1 cellular context compared by ENCODE assay signal in genomic region chr1:166875734-166876539, GRCh38.
A peak's percentile ranks its signal among the peaks of the same experiment; 100 is the strongest.
TF ChIP-seq lines count a peak whose summit lies in the region.

A gene with protein sequence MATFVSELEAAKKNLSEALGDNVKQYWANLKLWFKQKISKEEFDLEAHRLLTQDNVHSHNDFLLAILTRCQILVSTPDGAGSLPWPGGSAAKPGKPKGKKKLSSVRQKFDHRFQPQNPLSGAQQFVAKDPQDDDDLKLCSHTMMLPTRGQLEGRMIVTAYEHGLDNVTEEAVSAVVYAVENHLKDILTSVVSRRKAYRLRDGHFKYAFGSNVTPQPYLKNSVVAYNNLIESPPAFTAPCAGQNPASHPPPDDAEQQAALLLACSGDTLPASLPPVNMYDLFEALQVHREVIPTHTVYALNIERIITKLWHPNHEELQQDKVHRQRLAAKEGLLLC (minus strand): TSS chr1:166876264. CDS start chr1:166876233, 31 bp downstream.

TF ChIP-seq in K562, 482 proteins besides CTCF, POLR2A, EP300 and RAD21 (continued from another document and continues in another):
- TF ChIP-seq ZSCAN29 (IDR thresholded peaks at IDR 0.05) (no peak), STAT6 (CRISPR knock-in tag; IDR thresholded peaks at IDR 0.05) (no peak), SNAPC5 (CRISPR knock-in tag; IDR thresholded peaks at IDR 0.05) (no peak), FUS (optimal IDR thresholded peaks at IDR 0.05; ENCODE audit: low read depth, low read length) (peak; percentile 70), TEAD2 (tag; IDR thresholded peaks at IDR 0.05) (no peak), ZNF583 (CRISPR knock-in tag; IDR thresholded peaks at IDR 0.05) (peak; percentile 11; the same call in 1 of the 2 replicates), RBBP5 (IDR thresholded peaks at IDR 0.05; ENCODE audit: borderline replicate concordance, insufficient read depth, low read length, poor library complexity, severe bottlenecking) (peak; percentile 95), PHF20 (IDR thresholded peaks at IDR 0.05; ENCODE audit: partially characterized antibody) (peak; percentile 60), CREM (IDR thresholded peaks at IDR 0.05; ENCODE audit: low read depth) (peak; percentile 88), POU5F1 (IDR thresholded peaks at IDR 0.05; ENCODE audit: borderline replicate concordance, low read depth, low read length, partially characterized antibody) (no peak), FOXP1 (CRISPR knock-in tag; IDR thresholded peaks at IDR 0.05) (peak; percentile 94), NFATC3 (IDR thresholded peaks at IDR 0.05) (no peak), RBM17 (IDR thresholded peaks at IDR 0.05; ENCODE audit: borderline replicate concordance, low read depth, low read length) (no peak), HCFC1 (IDR thresholded peaks at IDR 0.05; ENCODE audit: low read depth, low read length) (peak; percentile 65), TGIF2 (CRISPR knock-in tag; IDR thresholded peaks at IDR 0.05) (peak; percentile 67; the same call in 1 of the 2 replicates), LEF1 (IDR thresholded peaks at IDR 0.05) (peak; percentile 78; the same call in 1 of the 2 replicates), ZNF717 (CRISPR knock-in tag; IDR thresholded peaks at IDR 0.05) (no peak), CBX5 (IDR thresholded peaks at IDR 0.05; ENCODE audit: borderline replicate concordance, low read depth) (peak; percentile 58; the same call in 1 of the 2 replicates), IFI16 (CRISPR knock-in tag; IDR thresholded peaks at IDR 0.05) (no peak), ZBTB11 (CRISPR knock-in tag; IDR thresholded peaks at IDR 0.05) (peak in 1 of 3 experiments; percentile 52; a peak in 1 of 6 replicates), ZNF12 (CRISPR knock-in tag; IDR thresholded peaks at IDR 0.05) (no peak), STAG1 (CRISPR knock-in tag; IDR thresholded peaks at IDR 0.05; ENCODE audit: borderline replicate concordance) (0 out of 2 replicates have a peak, but pooled peaks have one; percentile 10), ZNF584 (CRISPR knock-in tag; IDR thresholded peaks at IDR 0.05; ENCODE audit: low read depth) (no peak), MEF2A (IDR thresholded peaks at IDR 0.05; ENCODE audit: control insufficient read depth, low read depth, low read length) (0 out of 2 replicates have a peak, but pooled peaks have one; percentile 3), NFE2L1 (tag; IDR thresholded peaks at IDR 0.05; ENCODE audit: borderline replicate concordance, low read depth) (no peak), PKNOX1 (IDR thresholded peaks at IDR 0.05) (peak; percentile 93), ZBED1 (IDR thresholded peaks at IDR 0.05) (no peak), TOE1 (IDR thresholded peaks at IDR 0.05; ENCODE audit: borderline replicate concordance) (peak; percentile 100), TOE1 (CRISPR knock-in tag; IDR thresholded peaks at IDR 0.05; ENCODE audit: borderline replicate concordance, low read depth) (peak; percentile 80; the same call in 1 of the 2 replicates)
- TF ChIP-seq, protein P1, sequence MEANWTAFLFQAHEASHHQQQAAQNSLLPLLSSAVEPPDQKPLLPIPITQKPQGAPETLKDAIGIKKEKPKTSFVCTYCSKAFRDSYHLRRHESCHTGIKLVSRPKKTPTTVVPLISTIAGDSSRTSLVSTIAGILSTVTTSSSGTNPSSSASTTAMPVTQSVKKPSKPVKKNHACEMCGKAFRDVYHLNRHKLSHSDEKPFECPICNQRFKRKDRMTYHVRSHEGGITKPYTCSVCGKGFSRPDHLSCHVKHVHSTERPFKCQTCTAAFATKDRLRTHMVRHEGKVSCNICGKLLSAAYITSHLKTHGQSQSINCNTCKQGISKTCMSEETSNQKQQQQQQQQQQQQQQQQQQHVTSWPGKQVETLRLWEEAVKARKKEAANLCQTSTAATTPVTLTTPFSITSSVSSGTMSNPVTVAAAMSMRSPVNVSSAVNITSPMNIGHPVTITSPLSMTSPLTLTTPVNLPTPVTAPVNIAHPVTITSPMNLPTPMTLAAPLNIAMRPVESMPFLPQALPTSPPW (CRISPR knock-in tag; IDR thresholded peaks at IDR 0.05), result peak; percentile 88
- TF ChIP-seq, protein P2, sequence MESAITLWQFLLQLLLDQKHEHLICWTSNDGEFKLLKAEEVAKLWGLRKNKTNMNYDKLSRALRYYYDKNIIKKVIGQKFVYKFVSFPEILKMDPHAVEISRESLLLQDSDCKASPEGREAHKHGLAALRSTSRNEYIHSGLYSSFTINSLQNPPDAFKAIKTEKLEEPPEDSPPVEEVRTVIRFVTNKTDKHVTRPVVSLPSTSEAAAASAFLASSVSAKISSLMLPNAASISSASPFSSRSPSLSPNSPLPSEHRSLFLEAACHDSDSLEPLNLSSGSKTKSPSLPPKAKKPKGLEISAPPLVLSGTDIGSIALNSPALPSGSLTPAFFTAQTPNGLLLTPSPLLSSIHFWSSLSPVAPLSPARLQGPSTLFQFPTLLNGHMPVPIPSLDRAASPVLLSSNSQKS (CRISPR knock-in tag; IDR thresholded peaks at IDR 0.05), result no peak
- TF ChIP-seq, protein P3, sequence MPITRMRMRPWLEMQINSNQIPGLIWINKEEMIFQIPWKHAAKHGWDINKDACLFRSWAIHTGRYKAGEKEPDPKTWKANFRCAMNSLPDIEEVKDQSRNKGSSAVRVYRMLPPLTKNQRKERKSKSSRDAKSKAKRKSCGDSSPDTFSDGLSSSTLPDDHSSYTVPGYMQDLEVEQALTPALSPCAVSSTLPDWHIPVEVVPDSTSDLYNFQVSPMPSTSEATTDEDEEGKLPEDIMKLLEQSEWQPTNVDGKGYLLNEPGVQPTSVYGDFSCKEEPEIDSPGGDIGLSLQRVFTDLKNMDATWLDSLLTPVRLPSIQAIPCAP (CRISPR knock-in tag; IDR thresholded peaks at IDR 0.05; ENCODE audit: borderline replicate concordance), result 0 out of 2 replicates have a peak, but pooled peaks have one; percentile 59
- TF ChIP-seq, protein P4, sequence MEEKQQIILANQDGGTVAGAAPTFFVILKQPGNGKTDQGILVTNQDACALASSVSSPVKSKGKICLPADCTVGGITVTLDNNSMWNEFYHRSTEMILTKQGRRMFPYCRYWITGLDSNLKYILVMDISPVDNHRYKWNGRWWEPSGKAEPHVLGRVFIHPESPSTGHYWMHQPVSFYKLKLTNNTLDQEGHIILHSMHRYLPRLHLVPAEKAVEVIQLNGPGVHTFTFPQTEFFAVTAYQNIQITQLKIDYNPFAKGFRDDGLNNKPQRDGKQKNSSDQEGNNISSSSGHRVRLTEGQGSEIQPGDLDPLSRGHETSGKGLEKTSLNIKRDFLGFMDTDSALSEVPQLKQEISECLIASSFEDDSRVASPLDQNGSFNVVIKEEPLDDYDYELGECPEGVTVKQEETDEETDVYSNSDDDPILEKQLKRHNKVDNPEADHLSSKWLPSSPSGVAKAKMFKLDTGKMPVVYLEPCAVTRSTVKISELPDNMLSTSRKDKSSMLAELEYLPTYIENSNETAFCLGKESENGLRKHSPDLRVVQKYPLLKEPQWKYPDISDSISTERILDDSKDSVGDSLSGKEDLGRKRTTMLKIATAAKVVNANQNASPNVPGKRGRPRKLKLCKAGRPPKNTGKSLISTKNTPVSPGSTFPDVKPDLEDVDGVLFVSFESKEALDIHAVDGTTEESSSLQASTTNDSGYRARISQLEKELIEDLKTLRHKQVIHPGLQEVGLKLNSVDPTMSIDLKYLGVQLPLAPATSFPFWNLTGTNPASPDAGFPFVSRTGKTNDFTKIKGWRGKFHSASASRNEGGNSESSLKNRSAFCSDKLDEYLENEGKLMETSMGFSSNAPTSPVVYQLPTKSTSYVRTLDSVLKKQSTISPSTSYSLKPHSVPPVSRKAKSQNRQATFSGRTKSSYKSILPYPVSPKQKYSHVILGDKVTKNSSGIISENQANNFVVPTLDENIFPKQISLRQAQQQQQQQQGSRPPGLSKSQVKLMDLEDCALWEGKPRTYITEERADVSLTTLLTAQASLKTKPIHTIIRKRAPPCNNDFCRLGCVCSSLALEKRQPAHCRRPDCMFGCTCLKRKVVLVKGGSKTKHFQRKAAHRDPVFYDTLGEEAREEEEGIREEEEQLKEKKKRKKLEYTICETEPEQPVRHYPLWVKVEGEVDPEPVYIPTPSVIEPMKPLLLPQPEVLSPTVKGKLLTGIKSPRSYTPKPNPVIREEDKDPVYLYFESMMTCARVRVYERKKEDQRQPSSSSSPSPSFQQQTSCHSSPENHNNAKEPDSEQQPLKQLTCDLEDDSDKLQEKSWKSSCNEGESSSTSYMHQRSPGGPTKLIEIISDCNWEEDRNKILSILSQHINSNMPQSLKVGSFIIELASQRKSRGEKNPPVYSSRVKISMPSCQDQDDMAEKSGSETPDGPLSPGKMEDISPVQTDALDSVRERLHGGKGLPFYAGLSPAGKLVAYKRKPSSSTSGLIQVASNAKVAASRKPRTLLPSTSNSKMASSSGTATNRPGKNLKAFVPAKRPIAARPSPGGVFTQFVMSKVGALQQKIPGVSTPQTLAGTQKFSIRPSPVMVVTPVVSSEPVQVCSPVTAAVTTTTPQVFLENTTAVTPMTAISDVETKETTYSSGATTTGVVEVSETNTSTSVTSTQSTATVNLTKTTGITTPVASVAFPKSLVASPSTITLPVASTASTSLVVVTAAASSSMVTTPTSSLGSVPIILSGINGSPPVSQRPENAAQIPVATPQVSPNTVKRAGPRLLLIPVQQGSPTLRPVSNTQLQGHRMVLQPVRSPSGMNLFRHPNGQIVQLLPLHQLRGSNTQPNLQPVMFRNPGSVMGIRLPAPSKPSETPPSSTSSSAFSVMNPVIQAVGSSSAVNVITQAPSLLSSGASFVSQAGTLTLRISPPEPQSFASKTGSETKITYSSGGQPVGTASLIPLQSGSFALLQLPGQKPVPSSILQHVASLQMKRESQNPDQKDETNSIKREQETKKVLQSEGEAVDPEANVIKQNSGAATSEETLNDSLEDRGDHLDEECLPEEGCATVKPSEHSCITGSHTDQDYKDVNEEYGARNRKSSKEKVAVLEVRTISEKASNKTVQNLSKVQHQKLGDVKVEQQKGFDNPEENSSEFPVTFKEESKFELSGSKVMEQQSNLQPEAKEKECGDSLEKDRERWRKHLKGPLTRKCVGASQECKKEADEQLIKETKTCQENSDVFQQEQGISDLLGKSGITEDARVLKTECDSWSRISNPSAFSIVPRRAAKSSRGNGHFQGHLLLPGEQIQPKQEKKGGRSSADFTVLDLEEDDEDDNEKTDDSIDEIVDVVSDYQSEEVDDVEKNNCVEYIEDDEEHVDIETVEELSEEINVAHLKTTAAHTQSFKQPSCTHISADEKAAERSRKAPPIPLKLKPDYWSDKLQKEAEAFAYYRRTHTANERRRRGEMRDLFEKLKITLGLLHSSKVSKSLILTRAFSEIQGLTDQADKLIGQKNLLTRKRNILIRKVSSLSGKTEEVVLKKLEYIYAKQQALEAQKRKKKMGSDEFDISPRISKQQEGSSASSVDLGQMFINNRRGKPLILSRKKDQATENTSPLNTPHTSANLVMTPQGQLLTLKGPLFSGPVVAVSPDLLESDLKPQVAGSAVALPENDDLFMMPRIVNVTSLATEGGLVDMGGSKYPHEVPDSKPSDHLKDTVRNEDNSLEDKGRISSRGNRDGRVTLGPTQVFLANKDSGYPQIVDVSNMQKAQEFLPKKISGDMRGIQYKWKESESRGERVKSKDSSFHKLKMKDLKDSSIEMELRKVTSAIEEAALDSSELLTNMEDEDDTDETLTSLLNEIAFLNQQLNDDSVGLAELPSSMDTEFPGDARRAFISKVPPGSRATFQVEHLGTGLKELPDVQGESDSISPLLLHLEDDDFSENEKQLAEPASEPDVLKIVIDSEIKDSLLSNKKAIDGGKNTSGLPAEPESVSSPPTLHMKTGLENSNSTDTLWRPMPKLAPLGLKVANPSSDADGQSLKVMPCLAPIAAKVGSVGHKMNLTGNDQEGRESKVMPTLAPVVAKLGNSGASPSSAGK (IDR thresholded peaks at IDR 0.05), result peak; percentile 89
- TF ChIP-seq, protein P5, sequence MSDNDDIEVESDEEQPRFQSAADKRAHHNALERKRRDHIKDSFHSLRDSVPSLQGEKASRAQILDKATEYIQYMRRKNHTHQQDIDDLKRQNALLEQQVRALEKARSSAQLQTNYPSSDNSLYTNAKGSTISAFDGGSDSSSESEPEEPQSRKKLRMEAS (CRISPR knock-in tag; IDR thresholded peaks at IDR 0.05), result peak; percentile 90
